Comparison of ENCODE assay signal across 12 cellular contexts in genomic region chr9:78210841-78211301, GRCh38. TPM values are rescaled to one million over a fixed set of nuclear protein-coding genes. Genes with fewer than 3 reads are reported as not detected.
DNase-seq lines count a peak whose midpoint lies in the region; ATAC-seq and TF ChIP-seq lines count a peak whose summit lies in the region.
"Had no signal": no experiment of that assay in that cellular context is flagged by ENCODE, and none has a peak within 500 bp of the region (broad histone marks: within the 10 kb centered on the region; RNA-seq: fewer than 3 reads in every experiment).

No MANE protein-coding gene starts in this region.

- no peaks in the 10 kb centered on the region for H3K27me3 Mint-ChIP-seq in activated naive CD8-positive, alpha-beta T cell treated with anti-CD3 and anti-CD28 coated beads, Interleukin-2, amount 50 U/mL, for 24 hours

- peaks cover 41% of the 10 kb centered on the region for H3K4me1 Mint-ChIP-seq in activated naive CD8-positive, alpha-beta T cell treated with anti-CD3 and anti-CD28 coated beads, Interleukin-2, amount 50 U/mL, for 24 hours

- TF ChIP-seq CTCF in GM13977 (IDR thresholded peaks at IDR 0.05; ENCODE audit: extremely low read depth, insufficient read depth, missing control alignments) (no peak), GM20000 (IDR thresholded peaks at IDR 0.05; ENCODE audit: extremely low read depth, missing control alignments) (no peak), right atrium auricular region (IDR thresholded peaks at IDR 0.05) (no peak)

- no peaks in the 10 kb centered on the region for H3K36me3 ChIP-seq in right atrium auricular region

- H3K4me1 ChIP-seq in right atrium auricular region = no peaks in the 10 kb centered on the region

- in situ Hi-C loops in GM13977 (cut with MboI; ENCODE audit: low pct_unique_long_range_greater_than_20kb, low sequenced_read_pairs, unreplicated experiment) = no loop called here

- DNase-seq in GM13977 (ENCODE audit: low spot score) (peak; percentile 60), GM20000 (ENCODE audit: low spot score) (peak; percentile 62), NCI-H446 treated with DMSO at 0.1 percent for 48 hours (lab: John Stamatoyannopoulos, UW) (no peak), HuH-7 (ENCODE audit: low spot score) (no peak), right atrium auricular region (ENCODE audit: low spot score) (no peak), C1 segment of cervical spinal cord (lab: John Stamatoyannopoulos, UW) (no peak)
- DNase-seq in activated naive CD8-positive, alpha-beta T cell treated with anti-CD3 and anti-CD28 coated beads, Interleukin-2, amount 50 U/mL, for 24 hours = no peak
- DNase-seq: activated CD4-positive, CD25-positive, alpha-beta regulatory T cell treated with anti-CD3 and anti-CD28 coated beads, Interleukin-2, amount 50 U/mL, for 72 hours; dermis blood vessel endothelial cell; EL; NCI-H510A had no signal

- ATAC-seq in HG03354 (IDR thresholded peaks at IDR 0.05; ENCODE audit: poor library complexity, severe bottlenecking, unreplicated experiment) = peak; percentile 75
- ATAC-seq in activated naive CD8-positive, alpha-beta T cell treated with anti-CD3 and anti-CD28 coated beads, Interleukin-2, amount 50 U/mL, for 24 hours = no peak

- H3K36me3 Mint-ChIP-seq in activated naive CD8-positive, alpha-beta T cell treated with anti-CD3 and anti-CD28 coated beads, Interleukin-2, amount 50 U/mL, for 24 hours (ENCODE audit: low read depth) = no peaks in the 10 kb centered on the region

- no peak overlapping the region for H3K27ac ChIP-seq in right atrium auricular region

- H3K4me3 Mint-ChIP-seq in activated naive CD8-positive, alpha-beta T cell treated with anti-CD3 and anti-CD28 coated beads, Interleukin-2, amount 50 U/mL, for 24 hours = no peak overlapping the region

- peak overlapping the region; percentile 6 for H3K27ac Mint-ChIP-seq in activated naive CD8-positive, alpha-beta T cell treated with anti-CD3 and anti-CD28 coated beads, Interleukin-2, amount 50 U/mL, for 24 hours

- H3K9me3 Mint-ChIP-seq in activated naive CD8-positive, alpha-beta T cell treated with anti-CD3 and anti-CD28 coated beads, Interleukin-2, amount 50 U/mL, for 24 hours = peaks cover 7% of the 10 kb centered on the region

- no peaks in the 10 kb centered on the region for H3K9me3 ChIP-seq in right atrium auricular region

- H3K4me3 ChIP-seq in right atrium auricular region = no peak overlapping the region

- H3K27me3 ChIP-seq in right atrium auricular region = no peaks in the 10 kb centered on the region

RNA-seq across cellular contexts. Expression of gene CEP78, which starts 25.0 kb away (rescaled TPM):
- total RNA-seq in right atrium auricular region = 1 to 10 TPM; 2.4 to 4.2 TPM

Comparison
In these comparisons a context has a peak if more than half of its experiments do, and no peak if none do; other contexts are left out.
1. DNase-seq: peak in GM13977 (single experiment) and GM20000 (single experiment); none in activated naive CD8-positive, alpha-beta T cell treated with anti-CD3 and anti-CD28 coated beads, Interleukin-2, amount 50 U/mL, for 24 hours (single experiment), NCI-H446 treated with DMSO at 0.1 percent for 48 hours (single experiment), HuH-7 (single experiment), right atrium auricular region (single experiment) and C1 segment of cervical spinal cord (0 of 14).